13 cellular contexts compared by ENCODE assay signal in genomic region chr14:97838986-97839385, GRCh38.
DNase-seq lines count a peak whose midpoint lies in the region.
"Had no signal": no experiment of that assay in that cellular context is flagged by ENCODE, and none has a peak within 500 bp of the region (broad histone marks: within the 10 kb centered on the region; RNA-seq: fewer than 3 reads in every experiment).

No MANE protein-coding gene starts in this region.

- DNase-seq in NCI-H146 (lab: John Stamatoyannopoulos, UW) = peak; percentile 37
- DNase-seq in NCI-H2171 treated with DMSO at 0.1 percent for 48 hours (lab: John Stamatoyannopoulos, UW) = peak; percentile 94
- peak; percentile 85 for DNase-seq in NCI-H69 (lab: John Stamatoyannopoulos, UW)
- DNase-seq in cerebellar cortex (ENCODE audit: low spot score) = peak; percentile 5
- DNase-seq in activated T-cell treated with anti-CD3 and anti-CD28 coated beads, Interleukin-2, amount 50 U/mL, for 1 hour = no peak
- no peak for DNase-seq in RPMI8226
- DNase-seq in activated CD4-positive, alpha-beta T cell treated with anti-CD3 and anti-CD28 coated beads for 48 hours = no peak
- DNase-seq: C1 segment of cervical spinal cord; CD4-positive, alpha-beta memory T cell; DMS79 treated with DMSO at 0.1 percent for 48 hours; EL; GOT3; H9 had no signal

Comparison
In these comparisons a context has a peak if more than half of its experiments do, and no peak if none do; other contexts are left out.
1. DNase-seq: peak in NCI-H146 (single experiment), NCI-H2171 treated with DMSO at 0.1 percent for 48 hours (single experiment), NCI-H69 (single experiment) and cerebellar cortex (single experiment); none in activated T-cell treated with anti-CD3 and anti-CD28 coated beads, Interleukin-2, amount 50 U/mL, for 1 hour (single experiment), RPMI8226 (single experiment) and activated CD4-positive, alpha-beta T cell treated with anti-CD3 and anti-CD28 coated beads for 48 hours (single experiment).